ENCODE assay signal across 13 cellular contexts in genomic region chr10:15348579-15348978, GRCh38. TPM values are rescaled to one million over a fixed set of nuclear protein-coding genes. Genes with fewer than 3 reads are reported as not detected.
DNase-seq lines count a peak whose midpoint lies in the region; ATAC-seq, FAIRE-seq and TF ChIP-seq lines count a peak whose summit lies in the region.
"Had no signal": no experiment of that assay in that cellular context is flagged by ENCODE, and none has a peak within 500 bp of the region (broad histone marks: within the 10 kb centered on the region; RNA-seq: fewer than 3 reads in every experiment).

No MANE protein-coding gene starts in this region.

- H3K4me2 ChIP-seq in H1 (ENCODE audit: insufficient read depth in 1 of 2, low read depth in 2 of 2, low read length in 2 of 2) (0 out of 4 replicates have a peak overlapping the region, but pooled peaks of 1 of the 2 experiments have one; percentile 19), HepG2 (ENCODE audit: low read depth, low read length) (no peak overlapping the region)

- intact Hi-C loops in lower lobe of right lung (cut with DNase I) (no loop called here), HepG2 (cut with micrococcal nuclease; ENCODE audit: unreplicated experiment) (loop anchor here (10.0 kb wide), 1 partner anchor 184 kb away; the partner anchor contains the start of gene NMT2)

- no peak overlapping the region for H2AFZ ChIP-seq in H1 (ENCODE audit: low read length)
- no peak overlapping the region for H2AFZ ChIP-seq in HepG2 (ENCODE audit: low read length)

- POLR2A ChIA-PET in H1 (lab: Charles Lee; ENCODE audit: partially characterized antibody) (no interaction called here), HepG2 (lab: Yijun Ruan, JAX) (no interaction called here)

- DNase-seq in NCI-H146 (lab: John Stamatoyannopoulos, UW) (peak; percentile 61), H1 (ENCODE audit: low read depth in 1 of 2, low spot score in 2 of 2) (no peak), lower lobe of right lung (no peak), superior temporal gyrus (ENCODE audit: extremely low spot score) (peak; percentile 56), activated gamma-delta T cell treated with Interleukin-2 at 50 U/mL for 16 hours (no peak), HepG2 (ENCODE audit: low spot score) (no peak)
- DNase-seq: activated effector memory CD4-positive, alpha-beta T cell treated with Interleukin-2 at 50 U/mL for 16 hours; NCI-H2029; RPMI8226; stimulated activated CD4-positive, alpha-beta T cell treated with anti-CD3 and anti-CD28 coated beads, Interleukin-4, amount 100 ng/mL, for 1 hour had no signal

- H3K27me3 ChIP-seq in H1 (replicated peaks in 1 of 4; ENCODE audit: control insufficient read depth in 3 of 4, extremely low read depth in 1 of 4, insufficient read depth in 3 of 4, low read length in 3 of 4) (no peaks in the 10 kb centered on the region), lower lobe of right lung (ENCODE audit: low read depth) (no peaks in the 10 kb centered on the region), HepG2 (ENCODE audit: control insufficient read depth in 1 of 2, insufficient read depth in 2 of 2, low read length in 2 of 2) (no peaks in the 10 kb centered on the region)

- H3K4me1 ChIP-seq in H1 (replicated peaks in 1 of 4; ENCODE audit: control insufficient read depth in 3 of 4, insufficient read depth in 4 of 4, low read length in 3 of 4) (peaks cover 0 to 11% (median 6%) of the 10 kb centered on the region in 4 experiments; a peak in 5 of 7 replicates), lower lobe of right lung (peaks cover 11% of the 10 kb centered on the region), HepG2 (ENCODE audit: insufficient read depth, low read length) (peaks cover 89% of the 10 kb centered on the region)

- H3K9ac ChIP-seq in H1 (replicated peaks in 1 of 4; ENCODE audit: extremely low read depth in 1 of 4, low read depth in 3 of 4, low read length in 3 of 4) (no peak overlapping the region), HepG2 (ENCODE audit: insufficient read depth, low read depth, low read length) (no peak overlapping the region)

- no peak overlapping the region for H2BK12ac ChIP-seq in H1 (ENCODE audit: low read depth, low read length)

- H2BK15ac ChIP-seq in H1 (ENCODE audit: low read length), result no peak overlapping the region

- TF ChIP-seq RAD21 in H1 (IDR thresholded peaks at IDR 0.05 in 1 of 2, conservative IDR thresholded peaks at IDR 0.05 in 1 of 2; ENCODE audit: low read depth in 2 of 2, low read length in 2 of 2) (no peak), HepG2 (CRISPR knock-in tag; IDR thresholded peaks at IDR 0.05) (no peak)

- peaks cover 3% of the 10 kb centered on the region; the same call in 1 of the 2 replicates for H3K23me2 ChIP-seq in H1 (ENCODE audit: low read depth, low read length)

- in situ Hi-C loops in HepG2 (cut with HindIII; ENCODE audit: extremely low pct_ligation_motif_present, low pct_unique_long_range_greater_than_20kb), result no loop called here

- no peak for ATAC-seq in lower lobe of right lung
- no peak for ATAC-seq in GM18511 (IDR thresholded peaks at IDR 0.05; ENCODE audit: unreplicated experiment)
- no peak for ATAC-seq in HG02938 (IDR thresholded peaks at IDR 0.05; ENCODE audit: unreplicated experiment)
- ATAC-seq in HepG2, result no peak
- ATAC-seq: activated CD4-positive, CD25-positive, alpha-beta regulatory T cell treated with anti-CD3 and anti-CD28 coated beads, Interleukin-2, amount 50 U/mL, for 24 hours had no signal

- CTCF ChIA-PET in H1 (lab: Charles Lee; ENCODE audit: partially characterized antibody) (interaction anchor here (1.1 kb wide), 2 partner anchors 30 to 81 kb away, joined by 3 to 4 read pairs; no protein-coding TSS in a partner anchor), HepG2 (lab: Yijun Ruan, JAX; ENCODE audit: low intra/inter-chr PET ratio, low total read pairs) (no interaction called here)

- no peaks in the 10 kb centered on the region for H3K9me3 ChIP-seq in H1 (ENCODE audit: insufficient read depth in 2 of 2, low read depth in 1 of 2, low read length in 1 of 2)
- no peaks in the 10 kb centered on the region for H3K9me3 ChIP-seq in lower lobe of right lung
- H3K9me3 ChIP-seq in HepG2 (ENCODE audit: low read length), result no peaks in the 10 kb centered on the region

- peaks cover 2% of the 10 kb centered on the region; the same call in 1 of the 2 replicates for H3K79me1 ChIP-seq in H1 (ENCODE audit: low read depth, low read length)

- no TSS peak for BruUV-seq in HepG2 (replicated peaks; lab: Mats Ljungman, UMichigan)

- no peak overlapping the region for H4K8ac ChIP-seq in H1 (ENCODE audit: extremely low read depth, insufficient read depth, low read length)

- no peak overlapping the region for H3K4ac ChIP-seq in H1 (replicated peaks; ENCODE audit: insufficient read length, low read depth, low read length)

- no peak overlapping the region for H2BK20ac ChIP-seq in H1 (ENCODE audit: low read length)

- no peak overlapping the region for H2BK120ac ChIP-seq in H1 (replicated peaks; ENCODE audit: low read depth, low read length)

- FAIRE-seq in H1 (lab: Jason Lieb, UNC), result no peak
- no peak for FAIRE-seq in HepG2 (lab: Jason Lieb, UNC)

- 0 out of 2 replicates have a peak overlapping the region, but pooled peaks have one; percentile 65 for H2AK5ac ChIP-seq in H1 (ENCODE audit: low read depth, low read length)

- no peak overlapping the region for H3K27ac ChIP-seq in H1 (ENCODE audit: low read depth, low read length)
- H3K27ac ChIP-seq in lower lobe of right lung, result no peak overlapping the region
- no peak overlapping the region for H3K27ac ChIP-seq in HepG2 (ENCODE audit: extremely low read length, insufficient read depth, low read length)

- WGBS in H1 (ENCODE audit: extremely low coverage in 1 of 2, insufficient coverage in 1 of 2, insufficient read length in 1 of 2, insufficient replicate concordance in 2 of 2, low coverage in 1 of 2, low lambda C conversion rate in 2 of 2, missing lambda C conversion rate in 1 of 2), 2 experiments, result 88% methylated on average over 8 of the region's 8 CpGs; no CpG with 5 or more reads in 1 of the 2 experiments
- 93% methylated on average over 8 of the region's 8 CpGs for WGBS in HepG2 (ENCODE audit: low lambda C conversion rate)

- no peak overlapping the region for H2BK5ac ChIP-seq in H1 (ENCODE audit: low read depth, low read length)

- H3K23ac ChIP-seq in H1 (ENCODE audit: insufficient read length), result no peak overlapping the region

- TF ChIP-seq CTCF in H1 (IDR thresholded peaks at IDR 0.05; ENCODE audit: control extremely low read depth in 1 of 3, insufficient read depth in 1 of 3, low read depth in 1 of 3, low read length in 3 of 3) (no peak), lower lobe of right lung (IDR thresholded peaks at IDR 0.05) (no peak), HepG2 (CRISPR knock-in tag; IDR thresholded peaks at IDR 0.05) (no peak)

- TF ChIP-seq EP300 in H1 (IDR thresholded peaks at IDR 0.05; ENCODE audit: borderline replicate concordance in 1 of 2, low read depth in 2 of 2, low read length in 2 of 2) (no peak), HepG2 (IDR thresholded peaks at IDR 0.05; ENCODE audit: low read depth in 2 of 2, low read length in 2 of 2) (no peak), HepG2 (CRISPR knock-in tag; IDR thresholded peaks at IDR 0.05; ENCODE audit: borderline replicate concordance) (no peak)

- no peak overlapping the region for H3K56ac ChIP-seq in H1 (replicated peaks; ENCODE audit: insufficient read length, low read depth, low read length)

- no peak overlapping the region for H4K91ac ChIP-seq in H1 (replicated peaks; ENCODE audit: insufficient read length, low read length)

- H3K18ac ChIP-seq in H1 (ENCODE audit: extremely low read depth, low read length), result no peak overlapping the region

- H3K79me2 ChIP-seq in H1 (ENCODE audit: control insufficient read depth in 1 of 2, insufficient read depth in 2 of 2, low read length in 2 of 2), result peaks cover 0 to 38% of the 10 kb centered on the region in 2 experiments; a peak in 3 of 4 replicates
- peaks cover 85% of the 10 kb centered on the region for H3K79me2 ChIP-seq in HepG2 (ENCODE audit: insufficient read depth, low read length)

- H4K5ac ChIP-seq in H1 (ENCODE audit: insufficient read length, low read depth, low read length), result no peak overlapping the region

- H4K20me1 ChIP-seq in H1 (replicated peaks in 1 of 2; ENCODE audit: control insufficient read depth in 1 of 2, insufficient read depth in 2 of 2, low read length in 2 of 2), result peaks cover 0 to 5% of the 10 kb centered on the region in 2 experiments
- H4K20me1 ChIP-seq in HepG2 (ENCODE audit: insufficient read depth, low read length), result no peaks in the 10 kb centered on the region

- H3K36me3 ChIP-seq in H1 (ENCODE audit: control insufficient read depth in 2 of 4, insufficient read depth in 4 of 4, low read length in 3 of 4), result no peaks in the 10 kb centered on the region
- no peaks in the 10 kb centered on the region for H3K36me3 ChIP-seq in lower lobe of right lung
- no peaks in the 10 kb centered on the region for H3K36me3 ChIP-seq in HepG2 (replicated peaks in 1 of 2; ENCODE audit: control insufficient read depth in 1 of 2, insufficient read depth in 2 of 2, low read length in 2 of 2)

- no peak overlapping the region for H3K14ac ChIP-seq in H1 (ENCODE audit: insufficient read length)

- TF ChIP-seq POLR2A in H1 (IDR thresholded peaks at IDR 0.05; ENCODE audit: control extremely low read depth in 1 of 2, low read depth in 2 of 2, low read length in 2 of 2) (no peak), HepG2 (IDR thresholded peaks at IDR 0.05; ENCODE audit: insufficient read depth in 1 of 2, low read depth in 2 of 2, low read length in 2 of 2) (no peak)

- no peak overlapping the region for H3K4me3 ChIP-seq in H1 (ENCODE audit: extremely low read depth in 1 of 4, insufficient read depth in 2 of 4, low read depth in 3 of 4, low read length in 4 of 4)
- H3K4me3 ChIP-seq in lower lobe of right lung, result peak overlapping the region; percentile 24
- H3K4me3 ChIP-seq in HepG2 (replicated peaks in 1 of 3; ENCODE audit: insufficient read depth in 1 of 3, low read depth in 2 of 3, low read length in 3 of 3), result no peak overlapping the region

RNA-seq across cellular contexts. Expression of gene FAM171A1, which starts 22.5 kb away (rescaled TPM):
- 40.3 and 42.1 TPM in 2 replicates for total RNA-seq in H1 (2021; fragmentation: NEBNext Ultra II Directional; extraction: Animal tissue kit (Norgen Biotek cat#: 25700))
- polyA plus RNA-seq in H1 (2011; rRNA removed) (26.6 and 28.0 TPM in 2 replicates), HepG2 (2011; rRNA removed) (34.7 and 37.7 TPM in 2 replicates)
- 25.2 TPM for polyA plus RNA-seq in H1 (2011; cell fraction: cytosol; rRNA removed)
- 26.1 TPM for polyA plus RNA-seq in H1 (2011; cell fraction: nucleus; rRNA removed)
- polyA plus RNA-seq in H1 (2012, experiment 1 of 2), result 28.1 to 33.1 TPM (median 32.9 TPM) in 4 replicates
- polyA plus RNA-seq in H1 (2012, experiment 2 of 2), result 16.3 TPM
- 35.1 TPM for polyA plus RNA-seq in H1 (2013, experiment 1 of 2)
- polyA plus RNA-seq in H1 (2013, experiment 2 of 2), result 38.9 TPM
- 18.9 and 23.3 TPM in 2 replicates for polyA minus RNA-seq in H1 (2011; rRNA and poly(A)+ RNA removed)
- 15.6 TPM for polyA minus RNA-seq in H1 (2011; cell fraction: cytosol; rRNA and poly(A)+ RNA removed)
- polyA minus RNA-seq in H1 (2011; cell fraction: nucleus; rRNA and poly(A)+ RNA removed), result 12.9 TPM
- total RNA-seq in lower lobe of right lung (14.0 TPM), HepG2 (2016; rRNA removed; fragmentation: Illumina TruSeq; extraction: Trizol) (17.8 and 21.5 TPM in 2 replicates)
- 4.7 and 5.7 TPM in 2 replicates for total RNA-seq in HepG2 (2016; cell fraction: cytosol; rRNA removed; fragmentation: Illumina TruSeq; extraction: Trizol; ENCODE audit: low read depth)
- 14.6 and 21.5 TPM in 2 replicates for total RNA-seq in HepG2 (2016; cell fraction: insoluble cytoplasmic fraction; rRNA removed; fragmentation: Illumina TruSeq; extraction: Trizol)
- total RNA-seq in HepG2 (2016; cell fraction: membrane; rRNA removed; fragmentation: Illumina TruSeq; extraction: Trizol), result 20.8 and 23.5 TPM in 2 replicates
- 19.2 and 22.3 TPM in 2 replicates for total RNA-seq in HepG2 (2016; cell fraction: nucleus; rRNA removed; fragmentation: Illumina TruSeq; extraction: Trizol)
- polyA plus RNA-seq in HepG2 (2011; cell fraction: cytosol; rRNA removed), result 36.5 and 41.2 TPM in 2 replicates
- polyA plus RNA-seq in HepG2 (2011; cell fraction: nucleus; rRNA removed), result 23.9 and 26.3 TPM in 2 replicates
- polyA plus RNA-seq in HepG2 (2012), result 30.7 and 50.8 TPM in 2 replicates
- 4.7 and 5.3 TPM in 2 replicates for polyA plus RNA-seq in HepG2 (2016; cell fraction: cytosol; fragmentation: Illumina TruSeq; extraction: Trizol; ENCODE audit: low read depth)
- polyA plus RNA-seq in HepG2 (2016; cell fraction: insoluble cytoplasmic fraction; fragmentation: Illumina TruSeq; extraction: Trizol; ENCODE audit: low read depth), result 18.9 and 24.9 TPM in 2 replicates
- 18.3 and 20.8 TPM in 2 replicates for polyA plus RNA-seq in HepG2 (2016; cell fraction: membrane; fragmentation: Illumina TruSeq; extraction: Trizol; ENCODE audit: low read depth)
- 34.1 and 37.6 TPM in 2 replicates for polyA plus RNA-seq in HepG2 (2016; cell fraction: nucleus; fragmentation: Illumina TruSeq; extraction: Trizol; ENCODE audit: insufficient read depth, low read depth)
- polyA minus RNA-seq in HepG2 (2011; rRNA and poly(A)+ RNA removed; ENCODE audit: low replicate concordance), result 0.02 and 41.8 TPM in 2 replicates
- 19.1 and 21.5 TPM in 2 replicates for polyA minus RNA-seq in HepG2 (2011; cell fraction: cytosol; rRNA and poly(A)+ RNA removed)
- 13.6 and 15.7 TPM in 2 replicates for polyA minus RNA-seq in HepG2 (2011; cell fraction: nucleus; rRNA and poly(A)+ RNA removed)

Comparison
In these comparisons a context has a peak if more than half of its experiments do, and no peak if none do; other contexts are left out.
1. DNase-seq: peak in NCI-H146 (single experiment) and superior temporal gyrus (single experiment); none in H1 (0 of 2), lower lobe of right lung (single experiment), activated gamma-delta T cell treated with Interleukin-2 at 50 U/mL for 16 hours (single experiment) and HepG2 (single experiment).